In genomic region chr19:40639638-40639982, GRCh38 we compare ENCODE assay signal across 16 cellular contexts. TPM values are rescaled to one million over a fixed set of nuclear protein-coding genes. Genes with fewer than 3 reads are reported as not detected.
DNase-seq lines count a peak whose midpoint lies in the region; ATAC-seq, FAIRE-seq and TF ChIP-seq lines count a peak whose summit lies in the region.
"Had no signal": no experiment of that assay in that cellular context is flagged by ENCODE, and none has a peak within 500 bp of the region (broad histone marks: within the 10 kb centered on the region; RNA-seq: fewer than 3 reads in every experiment).

No MANE protein-coding gene starts in this region.

- no peak for TF ChIP-seq CTCF in HFFc6 (IDR thresholded peaks at IDR 0.05)
- TF ChIP-seq CTCF in K562 (IDR thresholded peaks at IDR 0.05 in 2 of 3, conservative IDR thresholded peaks at IDR 0.05 in 1 of 3; ENCODE audit: insufficient read depth in 2 of 3, low read depth in 1 of 3, low read length in 3 of 3) = no peak
- TF ChIP-seq CTCF in GM13976 (IDR thresholded peaks at IDR 0.05; ENCODE audit: borderline replicate concordance, control extremely low read depth, extremely low read depth, insufficient read depth, missing control alignments) = no peak

- H3K27me3 ChIP-seq in K562 (ENCODE audit: control insufficient read depth in 2 of 2, insufficient read depth in 2 of 2, low read length in 2 of 2) = no peaks in the 10 kb centered on the region

- no peak for TF ChIP-seq EP300 in K562 (IDR thresholded peaks at IDR 0.05; ENCODE audit: low read length)

- DNase-seq in HFFc6 (no peak), K562 (ENCODE audit: extremely low read depth in 1 of 4, low spot score in 3 of 4) (peak in 1 of 4 experiments; percentile 18), left ventricle myocardium superior (peak; percentile 43), dedifferentiated amniotic fluid mesenchymal stem cell (ENCODE audit: extremely low spot score) (no peak), NCI-H2227 (lab: John Stamatoyannopoulos, UW; ENCODE audit: unreplicated experiment) (no peak), GM13976 (ENCODE audit: low spot score) (no peak)
- DNase-seq: AML-193; Caco-2; CD4-positive, CD25-positive, alpha-beta regulatory T cell; DMS153; NCI-H1105; NCI-H1694; NCI-H2107; NCI-H69 had no signal

- no peaks in the 10 kb centered on the region for H3K36me3 Mint-ChIP-seq in HFFc6 (ENCODE audit: low read depth)
- no peaks in the 10 kb centered on the region for H3K36me3 Mint-ChIP-seq in stimulated activated memory B cell treated with anti-CD40 and anti-IgM and Interleukin-4, amounts not matched to agents 10 μg/mL and 1 μg/mL and 100 μg/mL, for 72 hours
- H3K36me3 Mint-ChIP-seq: CD4-positive, CD25-positive, alpha-beta regulatory T cell had no signal

- H3K4me2 ChIP-seq in K562 (ENCODE audit: insufficient read depth, low read length) = no peak overlapping the region

- WGBS in K562 (ENCODE audit: insufficient coverage, low coverage, missing lambda C conversion rate) = 59% methylated on average over 4 of the region's 6 CpGs

- H3K4me1 Mint-ChIP-seq in HFFc6 (ENCODE audit: low read depth) = peaks cover 37% of the 10 kb centered on the region
- H3K4me1 Mint-ChIP-seq in stimulated activated memory B cell treated with anti-CD40 and anti-IgM and Interleukin-4, amounts not matched to agents 10 μg/mL and 1 μg/mL and 100 μg/mL, for 72 hours = peaks cover 17% of the 10 kb centered on the region

- ATAC-seq in K562 (no peak), left ventricle myocardium superior (peak; percentile 34)
- no peak for ATAC-seq in stimulated activated memory B cell treated with anti-CD40 and anti-IgM and Interleukin-4, amounts not matched to agents 10 μg/mL and 1 μg/mL and 100 μg/mL, for 72 hours

- POLR2A ChIA-PET in K562 (lab: Yijun Ruan, JAX) = interaction anchor here (0.7 kb wide), 1 partner anchor 24 kb away, joined by 3 read pairs; no protein-coding TSS in a partner anchor

- H3K79me2 ChIP-seq in K562 (ENCODE audit: control insufficient read depth, insufficient read depth, low read length) = no peaks in the 10 kb centered on the region

- H4K20me1 ChIP-seq in K562 (replicated peaks; ENCODE audit: control insufficient read depth, insufficient read depth, low read length) = no peaks in the 10 kb centered on the region

- peak overlapping the region in 1 of 2 experiments; percentile 62; a peak in 1 of 4 replicates for H3K9ac ChIP-seq in K562 (ENCODE audit: insufficient read depth in 1 of 2, low read depth in 2 of 2, low read length in 2 of 2)

- CTCF ChIA-PET in K562 (lab: Yijun Ruan, JAX; ENCODE audit: low intra/inter-chr PET ratio) = no interaction called here

- no peak overlapping the region for H3K27ac ChIP-seq in K562 (ENCODE audit: extremely low read depth, low read depth, low read length)

- no peak for TF ChIP-seq POLR2A in K562 (conservative IDR thresholded peaks at IDR 0.05)

- TF ChIP-seq RAD21 in K562 (CRISPR knock-in tag; conservative IDR thresholded peaks at IDR 0.05 in 1 of 2, IDR thresholded peaks at IDR 0.05 in 1 of 2) = no peak

- H3K27me3 Mint-ChIP-seq in HFFc6 (ENCODE audit: insufficient read depth) = peaks cover 3% of the 10 kb centered on the region; the same call in 1 of the 2 replicates
- H3K27me3 Mint-ChIP-seq in stimulated activated memory B cell treated with anti-CD40 and anti-IgM and Interleukin-4, amounts not matched to agents 10 μg/mL and 1 μg/mL and 100 μg/mL, for 72 hours = peaks cover 18% of the 10 kb centered on the region

- H3K4me3 ChIP-seq in K562 = no peak overlapping the region

- H3K9me1 ChIP-seq in K562 (ENCODE audit: control insufficient read depth, insufficient read depth, low read length) = no peaks in the 10 kb centered on the region

- 0 out of 2 replicates have a peak overlapping the region, but pooled peaks have one; percentile 56 for H2AFZ ChIP-seq in K562 (ENCODE audit: low read depth, low read length)

- peak overlapping the region; percentile 16; the same call in 1 of the 2 replicates for H3K27ac Mint-ChIP-seq in HFFc6
- H3K27ac Mint-ChIP-seq in stimulated activated memory B cell treated with anti-CD40 and anti-IgM and Interleukin-4, amounts not matched to agents 10 μg/mL and 1 μg/mL and 100 μg/mL, for 72 hours = peak overlapping the region; percentile 22
- H3K27ac Mint-ChIP-seq: CD4-positive, CD25-positive, alpha-beta regulatory T cell had no signal

- no peaks in the 10 kb centered on the region for H3K9me3 Mint-ChIP-seq in HFFc6
- H3K9me3 Mint-ChIP-seq in stimulated activated memory B cell treated with anti-CD40 and anti-IgM and Interleukin-4, amounts not matched to agents 10 μg/mL and 1 μg/mL and 100 μg/mL, for 72 hours = no peaks in the 10 kb centered on the region
- H3K9me3 Mint-ChIP-seq: CD4-positive, CD25-positive, alpha-beta regulatory T cell had no signal

- H3K4me1 ChIP-seq in K562 (replicated peaks in 1 of 2; ENCODE audit: control insufficient read depth in 2 of 2, insufficient read depth in 2 of 2, low read length in 2 of 2) = peaks cover 4 to 22% of the 10 kb centered on the region in 2 experiments; a peak in 4 of 5 replicates
- H3K4me1 ChIP-seq: Caco-2 had no signal

- no peak for FAIRE-seq in K562 (lab: Jason Lieb, UNC)
- FAIRE-seq: GM12892 had no signal

- BruUV-seq in K562 (replicated peaks; lab: Mats Ljungman, UMichigan) = no TSS peak

- no peak overlapping the region for H3K4me3 Mint-ChIP-seq in HFFc6
- H3K4me3 Mint-ChIP-seq in stimulated activated memory B cell treated with anti-CD40 and anti-IgM and Interleukin-4, amounts not matched to agents 10 μg/mL and 1 μg/mL and 100 μg/mL, for 72 hours = no peak overlapping the region

- H3K36me3 ChIP-seq in K562 (ENCODE audit: control insufficient read depth, insufficient read depth, low read length) = no peaks in the 10 kb centered on the region

- no peaks in the 10 kb centered on the region for H3K9me3 ChIP-seq in K562 (replicated peaks; ENCODE audit: control insufficient read depth, insufficient read depth, low read depth, low read length)
- H3K9me3 ChIP-seq: Caco-2 had no signal

- intact Hi-C loops in K562 (cut with micrococcal nuclease) (no loop called here), left ventricle myocardium superior (cut with micrococcal nuclease) (no loop called here)

- in situ Hi-C loops in K562 (cut with MboI) = loop anchor here (5.0 kb wide), 1 partner anchor 332 kb away; no protein-coding TSS in a partner anchor
- in situ Hi-C loops in GM13976 (cut with MboI; ENCODE audit: low sequenced_read_pairs, unreplicated experiment) = no loop called here

TF ChIP-seq in K562, 482 proteins besides CTCF, POLR2A, EP300 and RAD21 (continues in another document):
- TF ChIP-seq ZKSCAN3 (CRISPR knock-in tag; IDR thresholded peaks at IDR 0.05) (no peak), ZBTB12 (CRISPR knock-in tag; IDR thresholded peaks at IDR 0.05) (no peak)

RNA-seq across cellular contexts. Expression of gene LTBP4, which starts 38.4 kb away (rescaled TPM):
- total RNA-seq in HFFc6 (2021; fragmentation: NEBNext Ultra II Directional; extraction: Animal tissue kit (Norgen Biotek cat#: 25700)) = 10 to 100 TPM; 36.6 to 54.9 (median 51.4) TPM
- 209 and 457 TPM in 2 replicates for total RNA-seq in K562 (2011; cell fraction: chromatin; rRNA removed; ENCODE audit: low replicate concordance)
- 301 and 327 TPM in 2 replicates for total RNA-seq in K562 (2011; cell fraction: nucleolus; rRNA removed)
- 219 and 259 TPM in 2 replicates for total RNA-seq in K562 (2011; cell fraction: nucleoplasm; rRNA removed)
- total RNA-seq in K562 (2014; rRNA removed) (38.7 and 44.5 TPM in 2 replicates), K562 (2014; rRNA removed; fragmentation: Illumina TruSeq; extraction: Trizol) (6.1 and 9.7 TPM in 2 replicates), K562 (2015; rRNA removed; fragmentation: Illumina TruSeq; extraction: Trizol) (19.9 and 25.0 TPM in 2 replicates), K562 (2021) (148 and 160 TPM in 2 replicates), left ventricle myocardium superior (294 TPM)
- polyA plus RNA-seq in K562 (2011; rRNA removed) (34.4 and 64.2 TPM in 2 replicates), K562 (2014; fragmentation: Illumina TruSeq; extraction: Trizol) (31.6 and 65.6 TPM in 2 replicates), K562 (2014; fragmentation: Nextera tagmentation; extraction: Ambion mirVana) (under 1 TPM; 0.35 to 0.53 TPM), K562 (2014; rRNA removed) (108 and 112 TPM in 2 replicates)
- 40.5 and 63.1 TPM in 2 replicates for polyA plus RNA-seq in K562 (2011; cell fraction: cytosol; rRNA removed)
- 400 and 488 TPM in 2 replicates for polyA plus RNA-seq in K562 (2011; cell fraction: nucleus; rRNA removed)
- polyA plus RNA-seq in K562 (2012) = 256 and 263 TPM in 2 replicates
- 6.8 and 10.0 TPM in 2 replicates for polyA minus RNA-seq in K562 (2011; rRNA and poly(A)+ RNA removed)
- polyA minus RNA-seq in K562 (2011; cell fraction: cytosol; rRNA and poly(A)+ RNA removed) = 50.8 and 74.4 TPM in 2 replicates
- polyA minus RNA-seq in K562 (2011; cell fraction: nucleus; rRNA and poly(A)+ RNA removed) = 47.9 and 57.5 TPM in 2 replicates

RNA-seq across cellular contexts. Expression of gene NUMBL, which starts 50.8 kb away (rescaled TPM):
- total RNA-seq in HFFc6 (2021; fragmentation: NEBNext Ultra II Directional; extraction: Animal tissue kit (Norgen Biotek cat#: 25700)) = 10 to 100 TPM; 49.1 to 58.3 (median 53.6) TPM
- 39.2 and 53.7 TPM in 2 replicates for total RNA-seq in K562 (2011; cell fraction: chromatin; rRNA removed; ENCODE audit: low replicate concordance)
- 24.0 and 29.3 TPM in 2 replicates for total RNA-seq in K562 (2011; cell fraction: nucleolus; rRNA removed)
- total RNA-seq in K562 (2011; cell fraction: nucleoplasm; rRNA removed) = 33.8 and 65.4 TPM in 2 replicates
- total RNA-seq in K562 (2014; rRNA removed) (10.3 and 12.2 TPM in 2 replicates), K562 (2014; rRNA removed; fragmentation: Illumina TruSeq; extraction: Trizol) (3.0 TPM in 2 replicates), K562 (2015; rRNA removed; fragmentation: Illumina TruSeq; extraction: Trizol) (5.0 and 5.7 TPM in 2 replicates), K562 (2021) (38.6 and 41.5 TPM in 2 replicates), left ventricle myocardium superior (16.9 TPM)
- polyA plus RNA-seq in K562 (2011; rRNA removed) (6.6 and 9.2 TPM in 2 replicates), K562 (2014; fragmentation: Illumina TruSeq; extraction: Trizol) (9.0 and 13.7 TPM in 2 replicates), K562 (2014; fragmentation: Nextera tagmentation; extraction: Ambion mirVana) (under 1 TPM; 0.39 to 0.63 TPM), K562 (2014; rRNA removed) (16.1 and 18.8 TPM in 2 replicates)
- polyA plus RNA-seq in K562 (2011; cell fraction: cytosol; rRNA removed) = 6.5 and 15.8 TPM in 2 replicates
- polyA plus RNA-seq in K562 (2011; cell fraction: nucleus; rRNA removed) = 20.5 and 36.4 TPM in 2 replicates
- polyA plus RNA-seq in K562 (2012) = 12.7 and 13.9 TPM in 2 replicates
- 14.8 and 16.7 TPM in 2 replicates for polyA minus RNA-seq in K562 (2011; rRNA and poly(A)+ RNA removed)
- 4.8 and 6.4 TPM in 2 replicates for polyA minus RNA-seq in K562 (2011; cell fraction: cytosol; rRNA and poly(A)+ RNA removed)
- polyA minus RNA-seq in K562 (2011; cell fraction: nucleus; rRNA and poly(A)+ RNA removed) = 7.8 and 8.3 TPM in 2 replicates
